In the genomic region with DNA sequence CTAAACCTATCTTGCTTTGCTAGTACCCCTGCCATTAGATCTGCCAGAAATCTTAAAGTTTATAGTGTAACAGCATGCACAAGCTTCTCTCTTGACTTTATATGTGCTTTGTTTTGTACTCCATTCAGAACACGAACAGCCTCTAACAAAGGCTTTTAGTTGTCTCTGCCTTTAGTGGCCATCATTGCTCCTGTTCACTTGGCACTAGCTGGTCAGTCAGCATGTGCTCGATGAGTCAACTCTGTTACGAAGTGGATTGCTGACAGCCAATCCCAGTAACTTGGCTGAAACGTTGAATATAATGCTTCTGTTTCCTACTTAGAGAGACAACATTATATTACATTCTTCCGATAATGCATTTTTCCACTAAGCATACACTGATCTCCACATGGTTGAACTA, we compare ENCODE assay signal across 15 cellular contexts.
A peak's percentile ranks its signal among the peaks of the same experiment; 100 is the strongest.
DNase-seq lines count a peak whose midpoint lies in the region; ATAC-seq, FAIRE-seq and TF ChIP-seq lines count a peak whose summit lies in the region.
"Had no signal": no experiment of that assay in that cellular context is flagged by ENCODE, and none has a peak within 500 bp of the region (broad histone marks: within the 10 kb centered on the region; RNA-seq: fewer than 3 reads in every experiment).

No MANE protein-coding gene starts in this region.

- H3K36me3 ChIP-seq in HCT116 (ENCODE audit: control insufficient read depth in 1 of 2, insufficient read depth in 2 of 2, low read length in 2 of 2), result no peaks in the 10 kb centered on the region
- no peaks in the 10 kb centered on the region for H3K36me3 ChIP-seq in left lung

- no peaks in the 10 kb centered on the region for H3K79me2 ChIP-seq in HCT116 (ENCODE audit: insufficient read depth, low read length)

- FAIRE-seq in GM12892 (lab: Jason Lieb, UNC), result no peak
- FAIRE-seq: frontal cortex had no signal

- no peak overlapping the region for H3K27ac ChIP-seq in HCT116 (ENCODE audit: low read depth, low read length)
- no peak overlapping the region for H3K27ac ChIP-seq in left lung
- H3K27ac ChIP-seq in right cardiac atrium (ENCODE audit: low read length), result no peak overlapping the region

- TF ChIP-seq CTCF in HCT116 (IDR thresholded peaks at IDR 0.05 in 2 of 3, conservative IDR thresholded peaks at IDR 0.05 in 1 of 3; ENCODE audit: borderline replicate concordance in 1 of 3, insufficient read depth in 1 of 3, low read depth in 2 of 3, low read length in 2 of 3) (no peak), cardiac fibroblast (IDR thresholded peaks at IDR 0.05; ENCODE audit: low read depth, low read length) (no peak), left lung (IDR thresholded peaks at IDR 0.05) (no peak)

- TF ChIP-seq POLR2A in HCT116 (IDR thresholded peaks at IDR 0.05; ENCODE audit: borderline replicate concordance, extremely low read depth, insufficient read depth, insufficient read length), result no peak
- no peak for TF ChIP-seq POLR2A in GM12892 (IDR thresholded peaks at IDR 0.05; ENCODE audit: low read depth, low read length)

- no TSS peak for BruUV-seq in HCT116 (replicated peaks; lab: Mats Ljungman, UMichigan)

- intact Hi-C loops in HCT116 (cut with micrococcal nuclease), result no loop called here
- intact Hi-C loops in left lung (cut with DNase I), result no loop called here
- intact Hi-C loops in right cardiac atrium (cut with DNase I), result no loop called here

- H3K9me3 ChIP-seq in HCT116 (ENCODE audit: control insufficient read depth in 1 of 2, insufficient read depth in 1 of 2, low read depth in 1 of 2, low read length in 2 of 2) (no peaks in the 10 kb centered on the region), left lung (peaks cover 0 to 12% of the 10 kb centered on the region in 2 donors), right cardiac atrium (ENCODE audit: control insufficient read depth, low read length) (no peaks in the 10 kb centered on the region)
- H3K9me3 ChIP-seq: Caco-2 had no signal

- RAD21 ChIA-PET in HCT116 (lab: Charles Lee; ENCODE audit: low non-redundant PET in 1 of 2, low total read pairs in 2 of 2, uncharacterized antibody in 2 of 2, unreplicated experiment in 2 of 2), result no interaction called here

- TF ChIP-seq RAD21 in HCT116 (IDR thresholded peaks at IDR 0.05; ENCODE audit: low read depth), result no peak

- no peaks in the 10 kb centered on the region for H3K9me2 ChIP-seq in HCT116 (ENCODE audit: insufficient read depth)

- H3K4me3 ChIP-seq in HCT116 (replicated peaks in 1 of 2; ENCODE audit: low read depth in 1 of 2, low read length in 2 of 2) (no peak overlapping the region), cardiac fibroblast (replicated peaks in 1 of 2; ENCODE audit: low read depth in 2 of 2, low read length in 2 of 2) (no peak overlapping the region), left lung (no peak overlapping the region), right cardiac atrium (ENCODE audit: low read length) (no peak overlapping the region)

- H3K27me3 ChIP-seq in HCT116 (ENCODE audit: insufficient read depth, low read length) (no peaks in the 10 kb centered on the region), left lung (no peaks in the 10 kb centered on the region), right cardiac atrium (ENCODE audit: control insufficient read depth, insufficient read depth) (no peaks in the 10 kb centered on the region)

- H2AFZ ChIP-seq in HCT116 (ENCODE audit: low read depth, low read length, poor library complexity, severe bottlenecking), result peak overlapping the region; percentile 80

- POLR2A ChIA-PET in HCT116 (lab: Charles Lee), result no interaction called here

- CTCF ChIA-PET in HCT116 (lab: Charles Lee), result no interaction called here

- ATAC-seq in HCT116, result no peak
- peak; percentile 23 for ATAC-seq in left lung
- no peak for ATAC-seq in right cardiac atrium
- ATAC-seq in GM18868 (IDR thresholded peaks at IDR 0.05; ENCODE audit: unreplicated experiment), result no peak
- no peak for ATAC-seq in HG03139 (IDR thresholded peaks at IDR 0.05; ENCODE audit: unreplicated experiment)

- WGBS in right cardiac atrium, result 64% methylated on average over 5 of the region's 5 CpGs

- H3K4me1 ChIP-seq in HCT116 (ENCODE audit: control insufficient read depth in 1 of 2, insufficient read depth in 2 of 2, low read length in 2 of 2) (no peaks in the 10 kb centered on the region; a peak in 1 of 4 replicates), left lung (no peaks in the 10 kb centered on the region), right cardiac atrium (ENCODE audit: control insufficient read depth, insufficient read depth, low read length) (no peaks in the 10 kb centered on the region)
- H3K4me1 ChIP-seq: Caco-2 had no signal

- H3K9ac ChIP-seq in HCT116 (ENCODE audit: low read length), result no peak overlapping the region

- DNase-seq in A172 (ENCODE audit: low spot score) (peak; percentile 42), HCT116 (ENCODE audit: low read depth, low spot score) (no peak), cardiac fibroblast (ENCODE audit: low read depth in 2 of 2) (peak; percentile 39 to 44), left lung (no peak), right cardiac atrium (no peak), GM12892 (ENCODE audit: insufficient read length) (no peak)
- DNase-seq: activated CD4-positive, alpha-beta memory T cell treated with anti-CD3 and anti-CD28 coated beads for 36 hours; Caco-2; Karpas-422; NCI-H187 treated with DMSO at 0.1 percent for 48 hours; Right ventricle myocardium superior; stimulated activated CD4-positive, alpha-beta T cell treated with anti-CD3 and anti-CD28 coated beads, Interleukin-12 subunit alpha, Interleukin-12 subunit beta, amount 100 ng/mL, for 4 hours had no signal

- no peak overlapping the region for H3K4me2 ChIP-seq in HCT116 (ENCODE audit: low read length)

- no peaks in the 10 kb centered on the region for H4K20me1 ChIP-seq in HCT116 (ENCODE audit: insufficient read depth)

TF ChIP-seq in HCT116, 20 proteins besides CTCF, POLR2A, EP300 and RAD21:
- TF ChIP-seq, protein P1, sequence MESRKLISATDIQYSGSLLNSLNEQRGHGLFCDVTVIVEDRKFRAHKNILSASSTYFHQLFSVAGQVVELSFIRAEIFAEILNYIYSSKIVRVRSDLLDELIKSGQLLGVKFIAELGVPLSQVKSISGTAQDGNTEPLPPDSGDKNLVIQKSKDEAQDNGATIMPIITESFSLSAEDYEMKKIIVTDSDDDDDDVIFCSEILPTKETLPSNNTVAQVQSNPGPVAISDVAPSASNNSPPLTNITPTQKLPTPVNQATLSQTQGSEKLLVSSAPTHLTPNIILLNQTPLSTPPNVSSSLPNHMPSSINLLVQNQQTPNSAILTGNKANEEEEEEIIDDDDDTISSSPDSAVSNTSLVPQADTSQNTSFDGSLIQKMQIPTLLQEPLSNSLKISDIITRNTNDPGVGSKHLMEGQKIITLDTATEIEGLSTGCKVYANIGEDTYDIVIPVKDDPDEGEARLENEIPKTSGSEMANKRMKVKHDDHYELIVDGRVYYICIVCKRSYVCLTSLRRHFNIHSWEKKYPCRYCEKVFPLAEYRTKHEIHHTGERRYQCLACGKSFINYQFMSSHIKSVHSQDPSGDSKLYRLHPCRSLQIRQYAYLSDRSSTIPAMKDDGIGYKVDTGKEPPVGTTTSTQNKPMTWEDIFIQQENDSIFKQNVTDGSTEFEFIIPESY (IDR thresholded peaks at IDR 0.05; ENCODE audit: extremely low read depth, insufficient replicate concordance, low read length), result no peak
- TF ChIP-seq MAX (IDR thresholded peaks at IDR 0.05) (peak; percentile 40; the same call in 1 of the 2 replicates), CBX3 (IDR thresholded peaks at IDR 0.05; ENCODE audit: low read depth) (0 out of 2 replicates have a peak, but pooled peaks have one; percentile 17)

Comparison
In these comparisons a context has a peak if more than half of its experiments do, and no peak if none do; other contexts are left out.
1. DNase-seq: peak in A172 (single experiment) and cardiac fibroblast (2 of 2); none in HCT116 (single experiment), left lung (0 of 2), right cardiac atrium (0 of 3) and GM12892 (single experiment).